In the genomic region with DNA sequence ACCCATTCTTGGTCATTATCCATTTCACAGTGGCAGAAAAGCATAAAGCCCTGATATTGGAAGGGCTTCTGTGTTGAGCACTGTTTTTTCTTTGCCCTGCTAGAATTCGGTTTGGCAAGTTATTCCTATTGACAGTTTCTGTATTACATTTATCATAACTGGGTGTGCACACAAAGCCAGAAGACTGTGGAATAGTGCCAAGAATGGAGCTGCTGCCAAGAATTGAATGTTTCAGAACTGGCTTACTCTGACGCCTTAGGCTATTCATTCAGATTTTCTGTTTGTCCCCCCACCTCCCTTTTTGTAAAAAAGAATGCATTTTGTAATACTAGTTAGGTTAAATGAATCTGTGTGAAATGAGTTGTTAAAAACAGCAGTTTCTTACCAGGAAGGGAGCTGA, we compare ENCODE assay signal across 11 cellular contexts. TPM values are rescaled to one million over a fixed set of nuclear protein-coding genes. Genes with fewer than 3 reads are reported as not detected.
A peak's percentile ranks its signal among the peaks of the same experiment; 100 is the strongest.
DNase-seq lines count a peak whose midpoint lies in the region; ATAC-seq and TF ChIP-seq lines count a peak whose summit lies in the region.
"Had no signal": no experiment of that assay in that cellular context is flagged by ENCODE, and none has a peak within 500 bp of the region (broad histone marks: within the 10 kb centered on the region; RNA-seq: fewer than 3 reads in every experiment).

No MANE protein-coding gene starts in this region.

- DNase-seq in AG10803 (ENCODE audit: low read depth) (peak; percentile 72), NCI-H2081 treated with DMSO at 0.1 percent for 48 hours (lab: John Stamatoyannopoulos, UW) (peak; percentile 23), dermis blood vessel endothelial cell (peak; percentile 71), midbrain (lab: John Stamatoyannopoulos, UW) (peak; percentile 50), NCI-H2107 (lab: John Stamatoyannopoulos, UW) (no peak)
- DNase-seq in activated CD4-positive, alpha-beta T cell treated with anti-CD3 and anti-CD28 coated beads, Interleukin-2, amount 50 U/mL, for 4 hours: no peak
- DNase-seq: CD4-positive, CD25-positive, alpha-beta regulatory T cell; MM.1S; nephron progenitor cell had no signal

- H3K4me3 ChIP-seq in AG10803 (ENCODE audit: low read length): no peak overlapping the region

- TF ChIP-seq CTCF in AG10803 (conservative IDR thresholded peaks at IDR 0.05; ENCODE audit: low read length): no peak

- ATAC-seq in HG02884 (IDR thresholded peaks at IDR 0.05; ENCODE audit: unreplicated experiment) (no peak), HG03460 (IDR thresholded peaks at IDR 0.05; ENCODE audit: unreplicated experiment) (no peak)

RNA-seq across cellular contexts. Expression of a gene that starts 12.7 kb away (rescaled TPM):
- 27.2 and 32.6 TPM in 2 replicates for total RNA-seq in dermis blood vessel endothelial cell

Comparison
In these comparisons a context has a peak if more than half of its experiments do, and no peak if none do; other contexts are left out.
1. DNase-seq: peak in AG10803 (single experiment), NCI-H2081 treated with DMSO at 0.1 percent for 48 hours (single experiment), dermis blood vessel endothelial cell (single experiment) and midbrain (single experiment); none in NCI-H2107 (single experiment) and activated CD4-positive, alpha-beta T cell treated with anti-CD3 and anti-CD28 coated beads, Interleukin-2, amount 50 U/mL, for 4 hours (0 of 2).